9 cellular contexts compared by ENCODE assay signal in genomic region chr13:20159646-20160345, GRCh38. TPM values are rescaled to one million over a fixed set of nuclear protein-coding genes. Genes with fewer than 3 reads are reported as not detected.
DNase-seq lines count a peak whose midpoint lies in the region; ATAC-seq and TF ChIP-seq lines count a peak whose summit lies in the region.
"Had no signal": no experiment of that assay in that cellular context is flagged by ENCODE, and none has a peak within 500 bp of the region (broad histone marks: within the 10 kb centered on the region; RNA-seq: fewer than 3 reads in every experiment).

No MANE protein-coding gene starts in this region.

- intact Hi-C loops in PC-9 (cut with micrococcal nuclease; ENCODE audit: unreplicated experiment) = loop anchor here (5.0 kb wide), 2 partner anchors 32 to 177 kb away; no protein-coding TSS in a partner anchor

- ATAC-seq in activated T-cell treated with anti-CD3 and anti-CD28 coated beads, Interleukin-2, amount 50 U/mL, for 4 hours = no peak
- ATAC-seq in effector memory CD8-positive, alpha-beta T cell (replicated peaks) = no peak
- ATAC-seq in HG03457 (IDR thresholded peaks at IDR 0.05; ENCODE audit: unreplicated experiment) (no peak), HG03175 (IDR thresholded peaks at IDR 0.05; ENCODE audit: unreplicated experiment) (no peak)

- no peaks in the 10 kb centered on the region for H3K9me2 ChIP-seq in PC-9 (ENCODE audit: insufficient read depth)

- peak overlapping the region; percentile 80 for H3K4me3 Mint-ChIP-seq in activated T-cell treated with anti-CD3 and anti-CD28 coated beads, Interleukin-2, amount 50 U/mL, for 4 hours
- H3K4me3 Mint-ChIP-seq in effector memory CD8-positive, alpha-beta T cell = peak overlapping the region; percentile 80 to 84

- H3K9ac ChIP-seq in skeletal muscle satellite cell (ENCODE audit: low read depth, low read length) = no peak overlapping the region

- H3K36me3 Mint-ChIP-seq in activated T-cell treated with anti-CD3 and anti-CD28 coated beads, Interleukin-2, amount 50 U/mL, for 4 hours (ENCODE audit: insufficient read depth) = no peaks in the 10 kb centered on the region
- peaks cover 2% of the 10 kb centered on the region for H3K36me3 Mint-ChIP-seq in effector memory CD8-positive, alpha-beta T cell (ENCODE audit: insufficient read depth)

- H2AFZ ChIP-seq in PC-9 = peak overlapping the region; percentile 50; the same call in 1 of the 2 replicates

- H3K36me3 ChIP-seq in PC-9 (ENCODE audit: low read depth) (no peaks in the 10 kb centered on the region), skeletal muscle satellite cell (ENCODE audit: insufficient read depth, low read length) (no peaks in the 10 kb centered on the region)

- no peak for DNase-seq in activated T-cell treated with anti-CD3 and anti-CD28 coated beads, Interleukin-2, amount 50 U/mL, for 4 hours
- no peak for DNase-seq in activated T-cell treated with anti-CD3 and anti-CD28 coated beads, Interleukin-2, amount 50 U/mL, for 1 hour
- no peak for DNase-seq in PC-9
- DNase-seq in effector memory CD8-positive, alpha-beta T cell = no peak
- DNase-seq in effector CD8-positive, alpha-beta T cell (lab: John Stamatoyannopoulos, UW) = no peak
- DNase-seq: T1000 had no signal

- H3K27me3 ChIP-seq in PC-9 (ENCODE audit: insufficient read depth, low read depth) (peaks cover 10% of the 10 kb centered on the region; the same call in 1 of the 2 replicates), skeletal muscle satellite cell (ENCODE audit: control insufficient read depth, insufficient read depth, low read length) (peaks cover 63% of the 10 kb centered on the region)

- no peak overlapping the region for H3K27ac Mint-ChIP-seq in effector memory CD8-positive, alpha-beta T cell

- TF ChIP-seq CTCF in PC-9 (conservative IDR thresholded peaks at IDR 0.05) = no peak

- H3K9me3 Mint-ChIP-seq in activated T-cell treated with anti-CD3 and anti-CD28 coated beads, Interleukin-2, amount 50 U/mL, for 4 hours = no peaks in the 10 kb centered on the region
- H3K9me3 Mint-ChIP-seq in effector memory CD8-positive, alpha-beta T cell = no peaks in the 10 kb centered on the region

- H3K27ac ChIP-seq in PC-9 = no peak overlapping the region

- H3K4me2 ChIP-seq in PC-9 = peak overlapping the region; percentile 79
- H3K4me2 ChIP-seq in skeletal muscle satellite cell (ENCODE audit: low read length) = peak overlapping the region; percentile 89

- peaks cover 44% of the 10 kb centered on the region for H3K27me3 Mint-ChIP-seq in activated T-cell treated with anti-CD3 and anti-CD28 coated beads, Interleukin-2, amount 50 U/mL, for 4 hours (ENCODE audit: low read depth)
- H3K27me3 Mint-ChIP-seq in effector memory CD8-positive, alpha-beta T cell = peaks cover 23 to 48% of the 10 kb centered on the region in 2 donors

- H3K9me3 ChIP-seq in PC-9 (ENCODE audit: insufficient read depth, low read depth) = no peaks in the 10 kb centered on the region
- H3K9me3 ChIP-seq in skeletal muscle satellite cell (replicated peaks; ENCODE audit: low read length) = no peaks in the 10 kb centered on the region

- POLR2A ChIA-PET in PC-9 (lab: Charles Lee; ENCODE audit: unreplicated experiment) = no interaction called here

- H3K4me1 Mint-ChIP-seq in activated T-cell treated with anti-CD3 and anti-CD28 coated beads, Interleukin-2, amount 50 U/mL, for 4 hours (ENCODE audit: low read depth) = peaks cover 11% of the 10 kb centered on the region
- peaks cover 5 to 11% of the 10 kb centered on the region in 2 donors for H3K4me1 Mint-ChIP-seq in effector memory CD8-positive, alpha-beta T cell (ENCODE audit: low read depth in 2 of 2)

- H3F3A ChIP-seq in PC-9 (ENCODE audit: insufficient read depth, low read depth) = no peaks in the 10 kb centered on the region; the same call in 1 of the 2 replicates

- H3K4me1 ChIP-seq in PC-9 (replicated peaks; ENCODE audit: insufficient read depth) = peaks cover 4% of the 10 kb centered on the region; the same call in 1 of the 2 replicates
- H3K4me1 ChIP-seq in skeletal muscle satellite cell (ENCODE audit: control insufficient read depth, insufficient read depth, low read length) = peaks cover 19% of the 10 kb centered on the region

- CTCF ChIA-PET in PC-9 (lab: Charles Lee) = no interaction called here

- no peaks in the 10 kb centered on the region for H4K20me1 ChIP-seq in PC-9 (ENCODE audit: insufficient read depth)

- no peaks in the 10 kb centered on the region for H3K79me2 ChIP-seq in PC-9 (ENCODE audit: low read depth)

- no TSS peak for BruUV-seq in PC-9 (replicated peaks; lab: Mats Ljungman, UMichigan)

- peak overlapping the region; percentile 47 for H3K4me3 ChIP-seq in PC-9
- H3K4me3 ChIP-seq in skeletal muscle satellite cell (ENCODE audit: low read length) = peak overlapping the region; percentile 66

RNA-seq across cellular contexts. Expression of gene GJA3, which starts 1.1 kb away (rescaled TPM):
- under 1 TPM; 0.08 to 0.53 (median 0.35) TPM for total RNA-seq in activated T-cell treated with anti-CD3 and anti-CD28 coated beads, Interleukin-2, amount 50 U/mL, for 4 hours
- total RNA-seq in PC-9 (2021) = 0.15 TPM in 1 of 2 replicates, not detected in the other
- 1.5 and 1.7 TPM in 2 replicates for total RNA-seq in skeletal muscle satellite cell (2012; rRNA removed)

RNA-seq across cellular contexts. Expression of gene GJB2, which starts 32.9 kb away (rescaled TPM):
- total RNA-seq in activated T-cell treated with anti-CD3 and anti-CD28 coated beads, Interleukin-2, amount 50 U/mL, for 4 hours = 1 to 10 TPM; 2.4 to 4.8 (median 4.4) TPM
- 4.2 and 5.5 TPM in 2 replicates for total RNA-seq in PC-9 (2021)
- 0.44 TPM in 1 of 2 replicates, not detected in the other for total RNA-seq in skeletal muscle satellite cell (2012; rRNA removed)
